1 cellular context compared by ENCODE assay signal in genomic region chr10:92692085-92692671, GRCh38.
TF ChIP-seq lines count a peak whose summit lies in the region.

No MANE protein-coding gene starts in this region.

TF ChIP-seq in GM23338, 12 proteins besides CTCF, POLR2A, EP300 and RAD21 (continued from another document):
- TF ChIP-seq REST (IDR thresholded peaks at IDR 0.05; ENCODE audit: unreplicated experiment) (no peak), CREB1 (CRISPR knock-in tag; IDR thresholded peaks at IDR 0.05; ENCODE audit: low read depth) (no peak), ZNF114 (CRISPR knock-in tag; IDR thresholded peaks at IDR 0.05) (no peak), EZH2 (IDR thresholded peaks at IDR 0.05; ENCODE audit: low read depth, unreplicated experiment) (no peak), POLR2AphosphoS5 (IDR thresholded peaks at IDR 0.05; ENCODE audit: low read depth) (no peak)
TF ChIP-seq in GM23338: peak in this region for 0.
